Comparison of ENCODE assay signal across 8 cellular contexts in genomic region chr13:36275190-36276002, GRCh38. TPM values are rescaled to one million over a fixed set of nuclear protein-coding genes. Genes with fewer than 3 reads are reported as not detected.
DNase-seq lines count a peak whose midpoint lies in the region; ATAC-seq and TF ChIP-seq lines count a peak whose summit lies in the region.

No MANE protein-coding gene starts in this region.

- H3K9me3 ChIP-seq in uterus, result no peaks in the 10 kb centered on the region

- TF ChIP-seq CTCF in AG04449 (IDR thresholded peaks at IDR 0.05; ENCODE audit: insufficient read depth, low read length, missing control alignments), result peak; percentile 41
- peak; percentile 55 to 65 (median 60) for TF ChIP-seq CTCF in uterus (IDR thresholded peaks at IDR 0.05)
- TF ChIP-seq CTCF in lower leg skin (IDR thresholded peaks at IDR 0.05), result no peak

- no peak for TF ChIP-seq POLR2A in uterus (IDR thresholded peaks at IDR 0.05)
- no peak for TF ChIP-seq POLR2A in lower leg skin (IDR thresholded peaks at IDR 0.05)

- DNase-seq in AG04449 (ENCODE audit: low read depth, low spot score), result no peak
- peak; percentile 48 for DNase-seq in NCI-H2227 treated with DMSO at 0.1 percent for 48 hours (lab: John Stamatoyannopoulos, UW)
- DNase-seq in astrocyte of the hippocampus (ENCODE audit: low read depth, low spot score), result peak; percentile 79
- DNase-seq in kidney glomerular epithelial cell (lab: John Stamatoyannopoulos, UW), result peak; percentile 43
- DNase-seq in uterus, result peak in 1 of 2 donors; percentile 58
- no peak for DNase-seq in lower leg skin (ENCODE audit: low spot score in 2 of 2)

- intact Hi-C loops in uterus (cut with DNase I; ENCODE audit: low total_unique reads) (loop anchor here (5.0 kb wide), 1 partner anchor 298 kb away; no protein-coding TSS in a partner anchor), lower leg skin (cut with DNase I; ENCODE audit: low total_unique reads) (loop anchor here (5.0 kb wide), 1 partner anchor 298 kb away; no protein-coding TSS in a partner anchor)

- ATAC-seq in GM18868 (IDR thresholded peaks at IDR 0.05; ENCODE audit: unreplicated experiment) (peak; percentile 82), GM18511 (IDR thresholded peaks at IDR 0.05; ENCODE audit: unreplicated experiment) (no peak)

- no peak overlapping the region for H3K27ac ChIP-seq in uterus

- H3K36me3 ChIP-seq in uterus, result no peaks in the 10 kb centered on the region

- H3K27me3 ChIP-seq in uterus, result no peaks in the 10 kb centered on the region

- CTCF ChIA-PET in AG04449 (lab: Yijun Ruan, JAX), result interaction anchor here (0.6 to 17.2 kb wide), 28 partner anchors 7 to 705 kb away, joined by 3 to 647 read pairs (median 4); partner anchors contain the start of gene CCDC169

- WGBS in lower leg skin, 2 donors, result 64 to 66% methylated on average over 3 of the region's 3 CpGs

- no peak overlapping the region for H3K4me3 ChIP-seq in AG04449 (ENCODE audit: low read depth, low read length)
- H3K4me3 ChIP-seq in uterus, result no peak overlapping the region
- H3K4me3 ChIP-seq in lower leg skin (ENCODE audit: low read depth, poor library complexity, severe bottlenecking), result no peak overlapping the region

- no peaks in the 10 kb centered on the region for H3K4me1 ChIP-seq in uterus

- POLR2A ChIA-PET in AG04449 (lab: Yijun Ruan, JAX), result interaction anchor here (1.7 kb wide), 1 partner anchor 296 kb away, joined by 7 read pairs; no protein-coding TSS in a partner anchor

RNA-seq across cellular contexts. Expression of gene CCDC169, which starts 22.2 kb away (rescaled TPM):
- total RNA-seq in uterus (1 to 10 TPM in 2 of 4 donors, under 1 TPM in 1, not detected in 1; 0.49 to 3.2 (median 1.5) TPM), lower leg skin (under 1 TPM in 2 of 4 donors, not detected in 2; 0.47 to 0.49 TPM)

Comparison
In these comparisons a context has a peak if more than half of its experiments do, and no peak if none do; other contexts are left out.
1. DNase-seq: peak in NCI-H2227 treated with DMSO at 0.1 percent for 48 hours (single experiment), astrocyte of the hippocampus (single experiment) and kidney glomerular epithelial cell (single experiment); none in AG04449 (single experiment) and lower leg skin (0 of 2).
2. CTCF ChIP-seq: peak in AG04449 (single experiment) and uterus (4 of 4); none in lower leg skin (0 of 3).